ENCODE assay signal across 19 cellular contexts in the genomic region with DNA sequence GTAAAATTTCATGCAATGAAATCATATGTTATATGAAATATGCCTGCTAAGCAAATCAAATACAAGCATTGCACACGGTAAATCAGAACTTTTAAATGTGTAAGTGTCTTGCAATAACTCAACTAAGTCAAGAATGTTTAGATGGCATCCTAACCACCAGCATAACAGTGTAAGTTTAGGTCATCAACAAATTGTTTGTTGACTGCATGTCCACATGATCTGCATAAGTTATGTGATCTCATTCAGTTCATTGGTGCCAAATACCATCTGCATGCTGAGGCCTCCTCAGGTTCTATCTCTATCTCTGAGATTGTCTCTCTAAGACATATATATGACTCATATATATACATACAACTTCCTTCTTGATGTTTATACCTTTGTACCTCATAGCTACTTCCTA.
A peak's percentile ranks its signal among the peaks of the same experiment; 100 is the strongest.
DNase-seq lines count a peak whose midpoint lies in the region; ATAC-seq, FAIRE-seq and TF ChIP-seq lines count a peak whose summit lies in the region.
"Had no signal": no experiment of that assay in that cellular context is flagged by ENCODE, and none has a peak within 500 bp of the region (broad histone marks: within the 10 kb centered on the region; RNA-seq: fewer than 3 reads in every experiment).

No MANE protein-coding gene starts in this region.

- H3K27ac ChIP-seq in A549 = no peak overlapping the region
- no peak overlapping the region for H3K27ac ChIP-seq in foreskin keratinocyte
- H3K27ac ChIP-seq: GM23248, HL-60 had no signal

- H3K4me3 ChIP-seq in A549 (no peak overlapping the region), bronchial epithelial cell (ENCODE audit: low read depth, low read length) (no peak overlapping the region)
- H3K4me3 ChIP-seq: GM23248 had no signal

- H3K4me3 Mint-ChIP-seq in chondrocyte (ENCODE audit: unreplicated experiment) = no peak overlapping the region
- H3K4me3 Mint-ChIP-seq: B cell; CD4-positive, alpha-beta memory T cell had no signal

- H3K27me3 Mint-ChIP-seq in chondrocyte (ENCODE audit: low read depth) = peaks cover 4% of the 10 kb centered on the region
- H3K27me3 Mint-ChIP-seq: B cell had no signal

- no peaks in the 10 kb centered on the region for H3K36me3 Mint-ChIP-seq in chondrocyte (ENCODE audit: low read depth)
- H3K36me3 Mint-ChIP-seq: CD4-positive, alpha-beta memory T cell had no signal

- H3K9me3 Mint-ChIP-seq in chondrocyte (ENCODE audit: low read depth) = no peaks in the 10 kb centered on the region
- H3K9me3 Mint-ChIP-seq: CD4-positive, alpha-beta memory T cell had no signal

- no peaks in the 10 kb centered on the region for H3K9me3 ChIP-seq in A549

- no peak for DNase-seq in A549 (ENCODE audit: low read depth in 1 of 2, low spot score in 1 of 2)
- DNase-seq in bronchial epithelial cell (ENCODE audit: low read depth) = peak; percentile 24
- DNase-seq in foreskin keratinocyte = peak; percentile 2 to 5
- DNase-seq in putamen (ENCODE audit: low spot score) = peak; percentile 71
- no peak for DNase-seq in chondrocyte (ENCODE audit: low spot score)
- no peak for DNase-seq in stimulated activated CD8-positive, alpha-beta memory T cell treated with anti-CD3 and anti-CD28 coated beads, Interleukin-4, amount 100 ng/mL, for 48 hours
- DNase-seq: 8988T; ACHN; C1 segment of cervical spinal cord; CD4-positive, alpha-beta memory T cell; DMS153; GF-D8; GM23248 had no signal

- ATAC-seq in A549 = no peak
- no peak for ATAC-seq in foreskin keratinocyte
- no peak for ATAC-seq in GM21825 (IDR thresholded peaks at IDR 0.05; ENCODE audit: unreplicated experiment)
- no peak for ATAC-seq in HG02870 (IDR thresholded peaks at IDR 0.05; ENCODE audit: unreplicated experiment)
- ATAC-seq: HCT116 had no signal

- no peak for TF ChIP-seq CTCF in A549 (IDR thresholded peaks at IDR 0.05)
- TF ChIP-seq CTCF in bronchial epithelial cell (IDR thresholded peaks at IDR 0.05; ENCODE audit: insufficient read depth, low read length, severe bottlenecking) = no peak
- TF ChIP-seq CTCF in foreskin keratinocyte (conservative IDR thresholded peaks at IDR 0.05) = no peak
- TF ChIP-seq CTCF in chondrocyte (IDR thresholded peaks at IDR 0.05) = no peak

- H3K4me1 Mint-ChIP-seq in chondrocyte (ENCODE audit: low read depth) = no peaks in the 10 kb centered on the region
- H3K4me1 Mint-ChIP-seq: B cell; CD4-positive, alpha-beta memory T cell had no signal

- POLR2A ChIA-PET in A549 (lab: Yijun Ruan, JAX) = no interaction called here

- H3K4me1 ChIP-seq in A549 = no peaks in the 10 kb centered on the region
- no peaks in the 10 kb centered on the region for H3K4me1 ChIP-seq in foreskin keratinocyte

- no peak for TF ChIP-seq EP300 in A549 (IDR thresholded peaks at IDR 0.05)

- H3K27me3 ChIP-seq in bronchial epithelial cell (ENCODE audit: control insufficient read depth, insufficient read depth, low read length) (no peaks in the 10 kb centered on the region), foreskin keratinocyte (no peaks in the 10 kb centered on the region)

- no peak overlapping the region for H3K4me2 ChIP-seq in A549

- FAIRE-seq in A549 (lab: Jason Lieb, UNC) = no peak
- no peak for FAIRE-seq in bronchial epithelial cell (lab: Jason Lieb, UNC)
- FAIRE-seq: H54 had no signal

- CTCF ChIA-PET in A549 (lab: Yijun Ruan, JAX) = no interaction called here

- 0% methylated on average over 1 of the region's 1 CpG for WGBS in A549 (ENCODE audit: missing lambda C conversion rate)

- no peak for TF ChIP-seq RAD21 in A549 (conservative IDR thresholded peaks at IDR 0.05 in 1 of 2, IDR thresholded peaks at IDR 0.05 in 1 of 2)

- no peak overlapping the region for H3K27ac Mint-ChIP-seq in chondrocyte (ENCODE audit: unreplicated experiment)
- H3K27ac Mint-ChIP-seq: B cell; CD4-positive, alpha-beta memory T cell had no signal

- H3K36me3 ChIP-seq in bronchial epithelial cell (ENCODE audit: control insufficient read depth, insufficient read depth, low read length) = no peaks in the 10 kb centered on the region

- TF ChIP-seq POLR2A in A549 (IDR thresholded peaks at IDR 0.05; ENCODE audit: low read length) = no peak

TF ChIP-seq in A549, 52 proteins besides CTCF, POLR2A, EP300 and RAD21:
- no peak for TF ChIP-seq MAZ (IDR thresholded peaks at IDR 0.05; ENCODE audit: borderline replicate concordance, low read depth, low read length)
- TF ChIP-seq MAFK (IDR thresholded peaks at IDR 0.05; ENCODE audit: partially characterized antibody) = peak; percentile 21

Comparison
In these comparisons a context has a peak if more than half of its experiments do, and no peak if none do; other contexts are left out.
1. DNase-seq: peak in bronchial epithelial cell (single experiment), foreskin keratinocyte (2 of 2) and putamen (single experiment); none in A549 (0 of 2), chondrocyte (single experiment) and stimulated activated CD8-positive, alpha-beta memory T cell treated with anti-CD3 and anti-CD28 coated beads, Interleukin-4, amount 100 ng/mL, for 48 hours (single experiment).